18 cellular contexts compared by ENCODE assay signal in the genomic region with DNA sequence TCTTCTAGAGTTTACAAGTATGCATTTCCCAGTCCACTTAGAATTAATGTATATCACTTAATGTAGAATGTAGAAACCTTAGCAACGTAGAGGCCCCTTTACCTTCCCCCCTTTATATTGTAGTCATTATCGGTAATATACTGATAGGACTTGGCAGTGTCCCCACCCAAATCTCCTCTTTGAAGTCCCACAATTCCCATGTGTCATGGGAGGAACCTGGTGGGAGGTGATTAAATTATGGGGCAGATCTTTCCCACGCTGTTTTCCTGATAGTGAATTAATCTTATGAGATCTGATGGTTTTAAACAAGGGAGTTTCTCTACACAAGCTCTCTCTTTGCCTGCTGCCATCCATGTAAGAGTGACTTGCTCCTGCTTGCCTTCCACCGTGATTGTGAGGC. TPM values are rescaled to one million over a fixed set of nuclear protein-coding genes. Genes with fewer than 3 reads are reported as not detected.
DNase-seq lines count a peak whose midpoint lies in the region; ATAC-seq and TF ChIP-seq lines count a peak whose summit lies in the region.
"Had no signal": no experiment of that assay in that cellular context is flagged by ENCODE, and none has a peak within 500 bp of the region (broad histone marks: within the 10 kb centered on the region; RNA-seq: fewer than 3 reads in every experiment).

No MANE protein-coding gene starts in this region.

- peak overlapping the region; percentile 32 for H3K27ac Mint-ChIP-seq in CD8-positive, alpha-beta T cell
- H3K27ac Mint-ChIP-seq in dendritic cell treated with granulocyte-macrophage colony-stimulating factor and Interleukin-4, amounts not matched to agents 40 ng/mL and 50 ng/mL, for 4 days = peak overlapping the region; percentile 48
- H3K27ac Mint-ChIP-seq: HFFc6 had no signal

- H3K14ac ChIP-seq in neuronal stem cell (ENCODE audit: low read length) = no peak overlapping the region

- H3K27me3 Mint-ChIP-seq in CD8-positive, alpha-beta T cell (ENCODE audit: low read depth) = no peaks in the 10 kb centered on the region
- no peaks in the 10 kb centered on the region for H3K27me3 Mint-ChIP-seq in dendritic cell treated with granulocyte-macrophage colony-stimulating factor and Interleukin-4, amounts not matched to agents 40 ng/mL and 50 ng/mL, for 4 days
- H3K27me3 Mint-ChIP-seq: CD8-positive, alpha-beta memory T cell had no signal

- H3K9me3 ChIP-seq in CD8-positive, alpha-beta T cell (ENCODE audit: low read length) = no peaks in the 10 kb centered on the region
- H3K9me3 ChIP-seq in Panc1 (ENCODE audit: control insufficient read depth, insufficient read depth, low read depth, low read length) (no peaks in the 10 kb centered on the region), neuronal stem cell (replicated peaks in 1 of 2; ENCODE audit: control insufficient read depth in 2 of 2, insufficient read depth in 1 of 2, low read depth in 1 of 2, low read length in 2 of 2) (no peaks in the 10 kb centered on the region)

- H3K4me1 ChIP-seq in CD8-positive, alpha-beta T cell (ENCODE audit: insufficient read depth, low read length) = no peaks in the 10 kb centered on the region
- no peaks in the 10 kb centered on the region for H3K4me1 ChIP-seq in Panc1 (ENCODE audit: control insufficient read depth, insufficient read depth, low read length)
- no peaks in the 10 kb centered on the region for H3K4me1 ChIP-seq in neuronal stem cell (ENCODE audit: control insufficient read depth in 2 of 2, insufficient read depth in 1 of 2, low read depth in 1 of 2, low read length in 2 of 2)
- H3K4me1 ChIP-seq in mesendoderm (ENCODE audit: control insufficient read depth, low read depth, low read length) = no peaks in the 10 kb centered on the region

- no peak for TF ChIP-seq CTCF in CD8-positive, alpha-beta T cell (IDR thresholded peaks at IDR 0.05)
- TF ChIP-seq CTCF in Panc1 (IDR thresholded peaks at IDR 0.05) = no peak

- H3K9me3 Mint-ChIP-seq in CD8-positive, alpha-beta T cell = no peaks in the 10 kb centered on the region
- H3K9me3 Mint-ChIP-seq in dendritic cell treated with granulocyte-macrophage colony-stimulating factor and Interleukin-4, amounts not matched to agents 40 ng/mL and 50 ng/mL, for 4 days = no peaks in the 10 kb centered on the region
- H3K9me3 Mint-ChIP-seq: CD8-positive, alpha-beta memory T cell; HFFc6 had no signal

- H3K56ac ChIP-seq in mesendoderm (ENCODE audit: low read length) = no peak overlapping the region

- H2BK5ac ChIP-seq in neuronal stem cell (ENCODE audit: low read length) (no peak overlapping the region), mesendoderm (ENCODE audit: low read length) (no peak overlapping the region)

- intact Hi-C loops in CD8-positive, alpha-beta T cell (cut with DNase I, micrococcal nuclease) = no loop called here
- intact Hi-C loops in Panc1 (cut with micrococcal nuclease; ENCODE audit: unreplicated experiment) = no loop called here
- intact Hi-C loops in dendritic cell treated with granulocyte-macrophage colony-stimulating factor and Interleukin-4, amounts not matched to agents 40 ng/mL and 50 ng/mL, for 4 days (cut with micrococcal nuclease) = no loop called here

- no peak overlapping the region for H4K5ac ChIP-seq in mesendoderm (ENCODE audit: low read length)

- no peak overlapping the region for H3K9ac ChIP-seq in neuronal stem cell (ENCODE audit: low read depth, low read length, poor library complexity)
- no peak overlapping the region for H3K9ac ChIP-seq in mesendoderm (ENCODE audit: low read length)

- H3K18ac ChIP-seq in neuronal stem cell (ENCODE audit: low read length) (no peak overlapping the region), mesendoderm (ENCODE audit: low read length) (no peak overlapping the region)

- TSS peak; percentile 6 for BruUV-seq in Panc1 (replicated peaks; lab: Mats Ljungman, UMichigan)

- peaks cover 7% of the 10 kb centered on the region for H3K79me1 ChIP-seq in neuronal stem cell (ENCODE audit: low read depth, low read length)
- peaks cover 16% of the 10 kb centered on the region for H3K79me1 ChIP-seq in mesendoderm (ENCODE audit: low read length)

- H2BK15ac ChIP-seq in neuronal stem cell (ENCODE audit: low read length) (no peak overlapping the region), mesendoderm (replicated peaks; ENCODE audit: low read depth) (no peak overlapping the region)

- H3K4me2 ChIP-seq in neuronal stem cell (ENCODE audit: insufficient read depth, low read length, poor library complexity, severe bottlenecking) = no peak overlapping the region
- no peak overlapping the region for H3K4me2 ChIP-seq in mesendoderm (ENCODE audit: low read length)

- H4K8ac ChIP-seq in neuronal stem cell (ENCODE audit: low read depth, low read length) (no peak overlapping the region), mesendoderm (ENCODE audit: low read depth, low read length) (no peak overlapping the region)

- no peaks in the 10 kb centered on the region for H3K27me3 ChIP-seq in CD8-positive, alpha-beta T cell (ENCODE audit: insufficient read depth, low read length)
- no peaks in the 10 kb centered on the region for H3K27me3 ChIP-seq in Panc1 (ENCODE audit: control insufficient read depth, insufficient read depth, low read length)
- H3K27me3 ChIP-seq in neuronal stem cell (ENCODE audit: control insufficient read depth in 3 of 3, insufficient read depth in 3 of 3, low read depth in 1 of 3, low read length in 3 of 3) = no peaks in the 10 kb centered on the region
- no peaks in the 10 kb centered on the region for H3K27me3 ChIP-seq in mesendoderm (ENCODE audit: insufficient read depth, low read length, poor library complexity)

- no peak for DNase-seq in CD8-positive, alpha-beta T cell
- DNase-seq in Panc1 (ENCODE audit: low read depth, low spot score) (no peak), neuronal stem cell (ENCODE audit: low spot score) (no peak), mesendoderm (no peak)
- no peak for DNase-seq in activated naive CD4-positive, alpha-beta T cell (lab: John Stamatoyannopoulos, UW)
- DNase-seq: ACHN; AML-193; CD8-positive, alpha-beta memory T cell; COR-L47; GOT3; H7; HFFc6; IMR-90; KBM-7 had no signal

- WGBS in neuronal stem cell (ENCODE audit: extremely low coverage in 2 of 2, insufficient read length in 2 of 2, insufficient replicate concordance in 1 of 2), 2 donors = no CpG with 5 or more reads among the region's 4 CpGs
- WGBS in mesendoderm (ENCODE audit: extremely low coverage, insufficient coverage, low lambda C conversion rate) = no CpG with 5 or more reads among the region's 4 CpGs

- H3K23ac ChIP-seq in neuronal stem cell (ENCODE audit: low read depth, low read length, poor library complexity) = no peak overlapping the region
- H3K23ac ChIP-seq in mesendoderm (ENCODE audit: low read length) = no peak overlapping the region

- H2BK120ac ChIP-seq in neuronal stem cell (ENCODE audit: low read depth, low read length) (no peak overlapping the region), mesendoderm (ENCODE audit: low read depth, low read length) (no peak overlapping the region)

- H3K27ac ChIP-seq in CD8-positive, alpha-beta T cell (ENCODE audit: low read depth, low read length) = no peak overlapping the region
- H3K27ac ChIP-seq in Panc1 (ENCODE audit: low read length) (no peak overlapping the region), neuronal stem cell (replicated peaks; ENCODE audit: low read length) (no peak overlapping the region), mesendoderm (ENCODE audit: low read depth, low read length) (no peak overlapping the region)
- H3K27ac ChIP-seq: C4-2B had no signal

- peaks cover 35% of the 10 kb centered on the region for H3K36me3 Mint-ChIP-seq in CD8-positive, alpha-beta T cell
- H3K36me3 Mint-ChIP-seq in dendritic cell treated with granulocyte-macrophage colony-stimulating factor and Interleukin-4, amounts not matched to agents 40 ng/mL and 50 ng/mL, for 4 days (ENCODE audit: low read depth) = peaks cover 52% of the 10 kb centered on the region

- H3K36me3 ChIP-seq in CD8-positive, alpha-beta T cell (ENCODE audit: insufficient read depth, low read length) = no peaks in the 10 kb centered on the region
- no peaks in the 10 kb centered on the region for H3K36me3 ChIP-seq in Panc1 (ENCODE audit: control insufficient read depth, insufficient read depth, low read length)
- H3K36me3 ChIP-seq in neuronal stem cell (replicated peaks in 1 of 2; ENCODE audit: control insufficient read depth in 2 of 2, insufficient read depth in 2 of 2, low read length in 2 of 2) = no peaks in the 10 kb centered on the region
- no peaks in the 10 kb centered on the region for H3K36me3 ChIP-seq in mesendoderm (ENCODE audit: control insufficient read depth, insufficient read depth, low read length)

- H2BK12ac ChIP-seq in neuronal stem cell (ENCODE audit: low read length) = no peak overlapping the region

- no peak overlapping the region for H3K4me3 Mint-ChIP-seq in CD8-positive, alpha-beta T cell
- no peak overlapping the region for H3K4me3 Mint-ChIP-seq in dendritic cell treated with granulocyte-macrophage colony-stimulating factor and Interleukin-4, amounts not matched to agents 40 ng/mL and 50 ng/mL, for 4 days
- H3K4me3 Mint-ChIP-seq: HFFc6 had no signal

- CTCF ChIA-PET in CD8-positive, alpha-beta T cell (lab: Charles Lee) = no interaction called here
- CTCF ChIA-PET in Panc1 (lab: Charles Lee) = no interaction called here

- H3K4ac ChIP-seq in neuronal stem cell (ENCODE audit: low read length) (no peak overlapping the region), mesendoderm (ENCODE audit: low read depth, low read length) (no peak overlapping the region)

- no peak overlapping the region for H2AK5ac ChIP-seq in neuronal stem cell (ENCODE audit: low read depth, low read length)
- H2AK5ac ChIP-seq in mesendoderm (ENCODE audit: low read length) = no peak overlapping the region

- no peak for ATAC-seq in CD8-positive, alpha-beta T cell
- ATAC-seq in Panc1 = no peak
- ATAC-seq in HG02759 (IDR thresholded peaks at IDR 0.05; ENCODE audit: unreplicated experiment) = no peak
- ATAC-seq: HCT116 had no signal

- H3K79me2 ChIP-seq in mesendoderm (ENCODE audit: control insufficient read depth, insufficient read depth, low read length) = peaks cover 48% of the 10 kb centered on the region

- H3K4me1 Mint-ChIP-seq in CD8-positive, alpha-beta T cell (ENCODE audit: low read depth) = peaks cover 84% of the 10 kb centered on the region
- peaks cover 80% of the 10 kb centered on the region for H3K4me1 Mint-ChIP-seq in dendritic cell treated with granulocyte-macrophage colony-stimulating factor and Interleukin-4, amounts not matched to agents 40 ng/mL and 50 ng/mL, for 4 days (ENCODE audit: low read depth)

- no peak overlapping the region for H3K4me3 ChIP-seq in CD8-positive, alpha-beta T cell (ENCODE audit: low read depth, low read length)
- H3K4me3 ChIP-seq in Panc1 (ENCODE audit: low read depth in 2 of 2, low read length in 2 of 2) = no peak overlapping the region
- H3K4me3 ChIP-seq in neuronal stem cell (ENCODE audit: low read length in 2 of 2) = no peak overlapping the region
- H3K4me3 ChIP-seq in mesendoderm (ENCODE audit: low read length) = no peak overlapping the region

- H2AFZ ChIP-seq in neuronal stem cell (ENCODE audit: low read length) = no peak overlapping the region

- POLR2A ChIA-PET in CD8-positive, alpha-beta T cell (lab: Charles Lee) = interaction anchor here (1.0 to 1.2 kb wide), 2 partner anchors 19 to 30 kb away, joined by 3 to 4 read pairs; no protein-coding TSS in a partner anchor
- POLR2A ChIA-PET in Panc1 (lab: Charles Lee) = no interaction called here

- no peak overlapping the region for H4K91ac ChIP-seq in neuronal stem cell (ENCODE audit: low read depth, low read length, poor library complexity)

- in situ Hi-C loops in Panc1 (cut with HindIII; ENCODE audit: low pct_unique_long_range_greater_than_20kb, low sequenced_read_pairs) = no loop called here

RNA-seq across cellular contexts. Expression of gene ARL8B, which starts 31.0 kb away (rescaled TPM):
- 10 to 100 TPM; 54.1 to 61.7 TPM for total RNA-seq in CD8-positive, alpha-beta T cell
- 51.8 TPM for total RNA-seq in Panc1 (2021; ENCODE audit: unreplicated experiment)
- polyA plus RNA-seq in Panc1 (2012; ENCODE audit: insufficient read length) = 52.9 TPM
- polyA plus RNA-seq in neuronal stem cell (2013, experiment 1 of 2) = 34.7 TPM
- 33.3 TPM for polyA plus RNA-seq in neuronal stem cell (2013, experiment 2 of 2)
- 40.8 TPM for polyA plus RNA-seq in mesendoderm (2013, experiment 1 of 2)
- 41.0 TPM for polyA plus RNA-seq in mesendoderm (2013, experiment 2 of 2)

RNA-seq across cellular contexts. Expression of gene EDEM1, which starts 34.4 kb away (rescaled TPM):
- 10 to 100 TPM; 73.0 to 88.9 TPM for total RNA-seq in CD8-positive, alpha-beta T cell
- 44.6 TPM for total RNA-seq in Panc1 (2021; ENCODE audit: unreplicated experiment)
- 14.6 TPM for polyA plus RNA-seq in Panc1 (2012; ENCODE audit: insufficient read length)
- 7.8 TPM for polyA plus RNA-seq in neuronal stem cell (2013, experiment 1 of 2)
- polyA plus RNA-seq in neuronal stem cell (2013, experiment 2 of 2) = 8.3 TPM
- polyA plus RNA-seq in mesendoderm (2013, experiment 1 of 2) = 4.2 TPM
- polyA plus RNA-seq in mesendoderm (2013, experiment 2 of 2) = 4.4 TPM
